9 cellular contexts compared by ENCODE assay signal in the genomic region with DNA sequence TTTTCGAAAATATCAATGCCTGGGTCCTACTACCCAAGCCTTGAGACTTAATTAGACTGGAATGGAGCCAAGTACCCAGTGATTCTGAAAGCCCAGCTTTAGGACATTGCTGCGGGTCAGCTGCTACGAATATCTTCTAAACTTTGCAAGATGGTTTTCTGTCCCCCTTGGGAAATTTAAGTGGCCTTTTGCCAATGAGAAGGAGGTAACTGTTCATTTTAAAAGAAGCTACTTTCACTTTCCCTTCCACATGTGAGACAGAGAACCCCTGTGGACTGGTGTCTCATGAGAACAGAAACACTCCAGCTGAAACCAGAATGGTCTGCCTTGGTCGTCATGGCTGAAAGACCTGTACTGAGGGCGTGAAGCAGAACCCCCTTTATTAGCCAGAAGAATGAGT.
DNase-seq lines count a peak whose midpoint lies in the region; ATAC-seq and TF ChIP-seq lines count a peak whose summit lies in the region.
"Had no signal": no experiment of that assay in that cellular context is flagged by ENCODE, and none has a peak within 500 bp of the region (broad histone marks: within the 10 kb centered on the region; RNA-seq: fewer than 3 reads in every experiment).

No MANE protein-coding gene starts in this region.

- intact Hi-C loops in Right ventricle myocardium superior (cut with DNase I) (no loop called here), cardiac septum (cut with DNase I) (no loop called here), mammary epithelial cell (cut with micrococcal nuclease) (no loop called here)

- no peak overlapping the region for H2AFZ ChIP-seq in mammary epithelial cell (ENCODE audit: low read depth, low read length)

- dilution Hi-C loops in mammary epithelial cell (cut with HindIII; ENCODE audit: low sequenced_read_pairs), result no loop called here

- no peak overlapping the region for H3K4me2 ChIP-seq in mammary epithelial cell (ENCODE audit: insufficient read depth, low read depth, low read length)

- H3K9me3 Mint-ChIP-seq in stimulated activated naive B cell treated with anti-CD40 and anti-IgM and Interleukin-4, amounts not matched to agents 10 μg/mL and 1 μg/mL and 100 μg/mL, for 72 hours, result peaks cover 2 to 5% of the 10 kb centered on the region in 2 donors

- no peaks in the 10 kb centered on the region for H3K79me2 ChIP-seq in mammary epithelial cell (ENCODE audit: insufficient read depth, low read length)

- 30% methylated on average over 5 of the region's 5 CpGs for WGBS in mammary epithelial cell (ENCODE audit: low coverage, missing lambda C conversion rate)

- ATAC-seq in Right ventricle myocardium superior (ENCODE audit: poor library complexity) (peak; percentile 25), HG02588 (IDR thresholded peaks at IDR 0.05; ENCODE audit: unreplicated experiment) (peak; percentile 94)
- peak; percentile 95 to 98 for ATAC-seq in stimulated activated naive B cell treated with anti-CD40 and anti-IgM and Interleukin-4, amounts not matched to agents 10 μg/mL and 1 μg/mL and 100 μg/mL, for 72 hours (replicated peaks)

- H3K9ac ChIP-seq in mammary epithelial cell (ENCODE audit: insufficient read depth, low read length), result no peak overlapping the region

- H3K27me3 Mint-ChIP-seq in stimulated activated naive B cell treated with anti-CD40 and anti-IgM and Interleukin-4, amounts not matched to agents 10 μg/mL and 1 μg/mL and 100 μg/mL, for 72 hours, result no peaks in the 10 kb centered on the region

- H3K36me3 ChIP-seq in mammary epithelial cell (ENCODE audit: insufficient read depth, low read length), result no peaks in the 10 kb centered on the region
- H3K36me3 ChIP-seq: adrenal gland had no signal

- H3K36me3 Mint-ChIP-seq in stimulated activated naive B cell treated with anti-CD40 and anti-IgM and Interleukin-4, amounts not matched to agents 10 μg/mL and 1 μg/mL and 100 μg/mL, for 72 hours, result peaks cover 3 to 4% of the 10 kb centered on the region in 2 donors

- no peak for TF ChIP-seq CTCF in mammary epithelial cell (conservative IDR thresholded peaks at IDR 0.05 in 1 of 2, IDR thresholded peaks at IDR 0.05 in 1 of 2; ENCODE audit: extremely low read depth in 1 of 2, insufficient read depth in 1 of 2, low read depth in 1 of 2, low read length in 2 of 2)

- H3K27me3 ChIP-seq in mammary epithelial cell (ENCODE audit: insufficient read depth, low read length), result peaks cover 3% of the 10 kb centered on the region
- H3K27me3 ChIP-seq: adrenal gland had no signal

- peak overlapping the region; percentile 58 to 67 for H3K4me3 Mint-ChIP-seq in stimulated activated naive B cell treated with anti-CD40 and anti-IgM and Interleukin-4, amounts not matched to agents 10 μg/mL and 1 μg/mL and 100 μg/mL, for 72 hours

- H3K4me1 Mint-ChIP-seq in stimulated activated naive B cell treated with anti-CD40 and anti-IgM and Interleukin-4, amounts not matched to agents 10 μg/mL and 1 μg/mL and 100 μg/mL, for 72 hours, result peaks cover 36 to 73% of the 10 kb centered on the region in 2 donors

- CTCF ChIA-PET in mammary epithelial cell (lab: Charles Lee; ENCODE audit: low non-redundant PET), result interaction anchor here (0.6 kb wide), 1 partner anchor 1621 kb away, joined by 6 read pairs; no protein-coding TSS in a partner anchor

- DNase-seq in Right ventricle myocardium superior, result no peak
- DNase-seq in cardiac septum (ENCODE audit: low spot score), result no peak
- DNase-seq in NAMALWA (ENCODE audit: low spot score), result peak; percentile 95
- DNase-seq in mammary epithelial cell, result peak; percentile 4
- DNase-seq in stimulated activated naive B cell treated with anti-CD40 and anti-IgM and Interleukin-4, amounts not matched to agents 10 μg/mL and 1 μg/mL and 100 μg/mL, for 72 hours, result peak; percentile 59
- no peak for DNase-seq in effector CD8-positive, alpha-beta T cell (lab: John Stamatoyannopoulos, UW)
- no peak for DNase-seq in SKM-1 (lab: John Stamatoyannopoulos, UW; ENCODE audit: unreplicated experiment)

- in situ Hi-C loops in mammary epithelial cell (cut with MboI; ENCODE audit: low sequenced_read_pairs in 2 of 2), result no loop called here

- no TSS peak for BruUV-seq in mammary epithelial cell (replicated peaks; lab: Mats Ljungman, UMichigan)

- no peaks in the 10 kb centered on the region for H3K9me3 ChIP-seq in mammary epithelial cell (replicated peaks; ENCODE audit: insufficient read depth, low read length)
- H3K9me3 ChIP-seq: adrenal gland had no signal

- no peak overlapping the region for H3K27ac ChIP-seq in mammary epithelial cell (ENCODE audit: insufficient read depth, low read depth, low read length)

- H3K4me3 ChIP-seq in mammary epithelial cell (replicated peaks in 1 of 3; ENCODE audit: insufficient read depth in 1 of 3, low read depth in 2 of 3, low read length in 3 of 3), result no peak overlapping the region

- H3K27ac Mint-ChIP-seq in stimulated activated naive B cell treated with anti-CD40 and anti-IgM and Interleukin-4, amounts not matched to agents 10 μg/mL and 1 μg/mL and 100 μg/mL, for 72 hours, result peak overlapping the region; percentile 86

- no peaks in the 10 kb centered on the region for H4K20me1 ChIP-seq in mammary epithelial cell (ENCODE audit: insufficient read depth, low read length)

- H3K4me1 ChIP-seq in mammary epithelial cell (ENCODE audit: insufficient read depth, low read length), result no peaks in the 10 kb centered on the region

Comparison
In these comparisons a context has a peak if more than half of its experiments do, and no peak if none do; other contexts are left out.
1. ATAC-seq: peak in every context shown above with its lines; median percentile 96 in stimulated activated naive B cell treated with anti-CD40 and anti-IgM and Interleukin-4, amounts not matched to agents 10 μg/mL and 1 μg/mL and 100 μg/mL, for 72 hours; 94 in HG02588; 25 in Right ventricle myocardium superior.
2. DNase-seq: peak in NAMALWA (single experiment), mammary epithelial cell (single experiment) and stimulated activated naive B cell treated with anti-CD40 and anti-IgM and Interleukin-4, amounts not matched to agents 10 μg/mL and 1 μg/mL and 100 μg/mL, for 72 hours (single experiment); none in Right ventricle myocardium superior (single experiment), cardiac septum (single experiment), effector CD8-positive, alpha-beta T cell (single experiment) and SKM-1 (single experiment).